In the genomic region with DNA sequence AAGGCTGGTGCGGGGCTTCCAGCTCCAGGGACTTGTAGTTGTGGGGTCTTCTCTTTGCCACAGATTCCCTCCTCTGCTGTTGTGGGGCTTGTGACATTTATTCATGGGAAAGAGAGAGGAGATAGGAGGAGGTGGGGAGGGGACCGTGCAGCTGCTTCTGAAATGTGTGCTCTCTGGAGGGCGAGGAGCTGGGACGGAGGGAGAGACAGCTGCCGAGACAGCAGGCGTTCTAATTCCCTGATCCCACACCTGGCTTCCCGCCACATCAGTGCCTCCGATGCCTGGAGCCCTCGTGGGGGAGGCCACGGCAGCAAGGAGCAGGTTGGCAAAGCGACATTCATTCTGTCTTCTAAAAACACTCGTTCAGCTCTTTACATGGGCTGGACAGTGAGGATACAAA, we compare ENCODE assay signal across 8 cellular contexts.
DNase-seq lines count a peak whose midpoint lies in the region; ATAC-seq and TF ChIP-seq lines count a peak whose summit lies in the region.

No MANE protein-coding gene starts in this region.

- intact Hi-C loops in Caco-2 (cut with micrococcal nuclease; ENCODE audit: unreplicated experiment): no loop called here

- H3K27me3 ChIP-seq in Caco-2 (replicated peaks; ENCODE audit: control insufficient read depth, insufficient read depth, low read length): no peaks in the 10 kb centered on the region

- no peaks in the 10 kb centered on the region for H3K9me3 ChIP-seq in Caco-2

- no peaks in the 10 kb centered on the region for H3K4me1 Mint-ChIP-seq in Caco-2 (ENCODE audit: low read depth, unreplicated experiment)

- H3K36me3 ChIP-seq in Caco-2 (ENCODE audit: control insufficient read depth, insufficient read depth, low read length): no peaks in the 10 kb centered on the region

- no peaks in the 10 kb centered on the region for H3K4me1 ChIP-seq in Caco-2

- POLR2A ChIA-PET in Caco-2 (lab: Charles Lee): no interaction called here

- H3K9me3 Mint-ChIP-seq in Caco-2 (ENCODE audit: unreplicated experiment): no peaks in the 10 kb centered on the region

- H3K4me3 ChIP-seq in Caco-2 (ENCODE audit: low read depth, low read length): no peak overlapping the region
- peak overlapping the region; percentile 63 for H3K4me3 ChIP-seq in epithelial cell of proximal tubule (ENCODE audit: low read depth, low read length)

- TF ChIP-seq CTCF in Caco-2 (IDR thresholded peaks at IDR 0.05; ENCODE audit: insufficient read depth in 1 of 2, low read depth in 1 of 2, low read length in 1 of 2, severe bottlenecking in 1 of 2, unreplicated experiment in 1 of 2): no peak
- TF ChIP-seq CTCF in epithelial cell of proximal tubule (conservative IDR thresholded peaks at IDR 0.05; ENCODE audit: low read depth, low read length): no peak

- DNase-seq in Caco-2: no peak
- DNase-seq in NCI-H510A (lab: John Stamatoyannopoulos, UW): peak; percentile 44
- DNase-seq in epithelial cell of proximal tubule (ENCODE audit: low read depth): no peak
- DNase-seq in occipital lobe (lab: John Stamatoyannopoulos, UW): peak; percentile 48

- H3K27ac Mint-ChIP-seq in Caco-2 (ENCODE audit: unreplicated experiment): no peak overlapping the region

- BruUV-seq in Caco-2 (replicated peaks; lab: Mats Ljungman, UMichigan): no TSS peak

- peak overlapping the region; percentile 37 for H3K4me3 Mint-ChIP-seq in Caco-2 (ENCODE audit: unreplicated experiment)

- H3K27me3 Mint-ChIP-seq in Caco-2 (ENCODE audit: insufficient read depth, unreplicated experiment): no peaks in the 10 kb centered on the region

- CTCF ChIA-PET in Caco-2 (lab: Charles Lee): no interaction called here

- no peaks in the 10 kb centered on the region for H3K36me3 Mint-ChIP-seq in Caco-2 (ENCODE audit: insufficient read depth, unreplicated experiment)

- no peak for ATAC-seq in HG02678 (IDR thresholded peaks at IDR 0.05; ENCODE audit: unreplicated experiment)
- ATAC-seq in HG02623 (IDR thresholded peaks at IDR 0.05; ENCODE audit: unreplicated experiment): no peak
- ATAC-seq in HG02938 (IDR thresholded peaks at IDR 0.05; ENCODE audit: unreplicated experiment): no peak
- no peak for ATAC-seq in HG03095 (IDR thresholded peaks at IDR 0.05; ENCODE audit: unreplicated experiment)

Comparison
In these comparisons a context has a peak if more than half of its experiments do, and no peak if none do; other contexts are left out.
1. DNase-seq: peak in NCI-H510A (single experiment) and occipital lobe (single experiment); none in Caco-2 (0 of 2) and epithelial cell of proximal tubule (single experiment).